36 cellular contexts compared by ENCODE assay signal in genomic region chr1:22522221-22522743, GRCh38. TPM values are rescaled to one million over a fixed set of nuclear protein-coding genes. Genes with fewer than 3 reads are reported as not detected.
"Had no signal": no experiment of that assay in that cellular context is flagged by ENCODE, and none has a peak within 500 bp of the region (broad histone marks: within the 10 kb centered on the region; RNA-seq: fewer than 3 reads in every experiment).

No MANE protein-coding gene starts in this region.

- H3K27me3 ChIP-seq: MG63 had no signal

- H3K9me3 ChIP-seq: MG63 had no signal

- DNase-seq: Karpas-422, Kasumi-1, MG63, MM.1S, MV-4-11, NCI-H1048, NCI-H1092, NCI-H1092 treated with DMSO at 0.1 percent for 48 hours, NCI-H1105, NCI-H1105 treated with DMSO at 0.1 percent for 48 hours, NCI-H1417 treated with DMSO at 0.1 percent for 48 hours, NCI-H1436, NCI-H1436 treated with DMSO at 0.1 percent for 48 hours, NCI-H146, NCI-H1694, NCI-H1694 treated with DMSO at 0.1 percent for 48 hours, NCI-H187, NCI-H187 treated with DMSO at 0.1 percent for 48 hours, NCI-H1930, NCI-H2029, NCI-H2029 treated with DMSO at 0.1 percent for 48 hours, NCI-H2081, NCI-H2081 treated with DMSO at 0.1 percent for 48 hours, NCI-H2107, NCI-H2171, NCI-H2171 treated with DMSO at 0.1 percent for 48 hours, NCI-H2227 treated with DMSO at 0.1 percent for 48 hours, NCI-H226, NCI-H345, NCI-H446, NCI-H446 treated with DMSO at 0.1 percent for 48 hours, NCI-H510A, NCI-H510A treated with DMSO at 0.1 percent for 48 hours had no signal

- H3K4me3 ChIP-seq: MG63 had no signal

RNA-seq across cellular contexts. Expression of gene EPHA8, which starts 41.0 kb away (rescaled TPM):
- total RNA-seq: LHCN-M2, M059J, MCF 10A had no signal
